Comparison of ENCODE assay signal across 2 cellular contexts in genomic region chr3:129441215-129441614, GRCh38.
TF ChIP-seq lines count a peak whose summit lies in the region.

No MANE protein-coding gene starts in this region.

TF ChIP-seq in HCT116, 20 proteins besides CTCF, POLR2A, EP300 and RAD21 (continued from another document):
- TF ChIP-seq ZBTB33 (IDR thresholded peaks at IDR 0.05; ENCODE audit: extremely low read depth, insufficient replicate concordance, low read length): no peak
- TF ChIP-seq EGR1 (IDR thresholded peaks at IDR 0.05; ENCODE audit: low read depth): no peak
- no peak for TF ChIP-seq SIN3A (IDR thresholded peaks at IDR 0.05; ENCODE audit: low read depth)
- TF ChIP-seq ZNF274 (IDR thresholded peaks at IDR 0.05; ENCODE audit: low read depth, low read length): no peak
- TF ChIP-seq EZH2 (IDR thresholded peaks at IDR 0.05): no peak
- no peak for TF ChIP-seq CBX3 (IDR thresholded peaks at IDR 0.05; ENCODE audit: low read depth)
- TF ChIP-seq ATF3 (IDR thresholded peaks at IDR 0.05): no peak
- no peak for TF ChIP-seq JUND (IDR thresholded peaks at IDR 0.05)
- TF ChIP-seq SP1 (IDR thresholded peaks at IDR 0.05; ENCODE audit: low read depth): no peak
- TF ChIP-seq TCF7L2 (IDR thresholded peaks at IDR 0.05; ENCODE audit: borderline replicate concordance, extremely low read depth, insufficient read depth, insufficient read length): no peak
TF ChIP-seq in HCT116: peak in this region for 0.

TF ChIP-seq in liver, 16 proteins besides CTCF, POLR2A, EP300 and RAD21 (continued from another document):
- no peak for TF ChIP-seq REST (IDR thresholded peaks at IDR 0.05)
- TF ChIP-seq NR2F2 (IDR thresholded peaks at IDR 0.05): no peak
- no peak for TF ChIP-seq YY1 (IDR thresholded peaks at IDR 0.05)
- no peak for TF ChIP-seq MAX (IDR thresholded peaks at IDR 0.05)
- TF ChIP-seq JUND (IDR thresholded peaks at IDR 0.05): no peak
- TF ChIP-seq FOXA2 (IDR thresholded peaks at IDR 0.05): no peak
- TF ChIP-seq TAF1 (conservative IDR thresholded peaks at IDR 0.05): no peak
- no peak for TF ChIP-seq HNF4A (conservative IDR thresholded peaks at IDR 0.05)
- TF ChIP-seq SP1 (IDR thresholded peaks at IDR 0.05): no peak
- TF ChIP-seq ZBTB33 (IDR thresholded peaks at IDR 0.05): no peak
TF ChIP-seq in liver: peak in this region for 0.
